In the genomic region with DNA sequence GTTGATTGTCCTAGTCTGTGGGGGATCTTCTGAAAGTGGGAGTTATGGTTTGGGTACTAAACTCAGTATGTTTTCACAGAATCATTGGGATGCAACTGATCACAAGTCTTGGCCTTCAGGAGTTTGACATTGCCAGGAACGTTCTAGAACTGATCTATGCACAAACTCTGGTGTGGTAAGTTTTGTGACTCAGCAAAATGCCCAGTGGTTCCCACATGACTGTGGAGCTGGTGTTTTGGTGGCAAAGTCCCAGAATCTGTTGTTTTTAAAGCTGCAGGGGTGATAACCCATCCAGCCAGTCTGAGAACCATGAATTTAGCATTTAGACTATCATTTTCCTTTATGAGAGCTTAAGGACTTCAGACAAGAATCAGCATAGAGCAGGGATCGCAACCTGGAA, we compare ENCODE assay signal across 16 cellular contexts.
"Had no signal": no experiment of that assay in that cellular context is flagged by ENCODE, and none has a peak within 500 bp of the region (broad histone marks: within the 10 kb centered on the region; RNA-seq: fewer than 3 reads in every experiment).

No MANE protein-coding gene starts in this region.

- H3K9me3 Mint-ChIP-seq: activated naive CD4-positive, alpha-beta T cell treated with anti-CD3 and anti-CD28 coated beads, Interleukin-2, amount 50 U/mL, for 72 hours; neural crest cell had no signal

- ATAC-seq: activated CD4-positive, CD25-positive, alpha-beta regulatory T cell treated with anti-CD3 and anti-CD28 coated beads, Interleukin-2, amount 50 U/mL, for 24 hours; activated naive CD4-positive, alpha-beta T cell treated with anti-CD3 and anti-CD28 coated beads, Interleukin-2, amount 50 U/mL, for 72 hours; esophagus mucosa; gastroesophageal sphincter had no signal

- H3K36me3 ChIP-seq: gastroesophageal sphincter, ovary, uterus had no signal

- H3K36me3 Mint-ChIP-seq: activated naive CD4-positive, alpha-beta T cell treated with anti-CD3 and anti-CD28 coated beads, Interleukin-2, amount 50 U/mL, for 72 hours had no signal

- H3K4me3 Mint-ChIP-seq: endodermal cell, neural crest cell had no signal

- H3K27ac Mint-ChIP-seq: activated naive CD4-positive, alpha-beta T cell treated with anti-CD3 and anti-CD28 coated beads, Interleukin-2, amount 50 U/mL, for 72 hours; endodermal cell had no signal

- H3K27ac ChIP-seq: gastroesophageal sphincter, ovary, skin epidermis, stomach, uterus had no signal

- H3K4me1 ChIP-seq: gastroesophageal sphincter, stomach, uterus had no signal

- H3K27me3 ChIP-seq: ovary, stomach, uterus had no signal

- H3K9me3 ChIP-seq: ovary, stomach, uterus had no signal

- H3K4me3 ChIP-seq: gastroesophageal sphincter, ovary, skin epidermis, stomach, uterus had no signal

- H3K4me1 Mint-ChIP-seq: neural crest cell had no signal

- DNase-seq: activated CD4-positive, alpha-beta T cell treated with anti-CD3 and anti-CD28 coated beads, Interleukin-2, amount 50 U/mL, for 4 hours; activated effector memory CD4-positive, alpha-beta T cell treated with anti-CD3 and anti-CD28 coated beads, Interleukin-2, amount 50 U/mL, for 16 hours; activated T-cell treated with anti-CD3 and anti-CD28 coated beads, Interleukin-2, amount 50 U/mL, for 1 hour; amygdala; endodermal cell; kidney glomerular epithelial cell; ovary; retina; stomach; uterus had no signal
